In genomic region chr21:42463861-42464515, GRCh38 we compare ENCODE assay signal across 9 cellular contexts. TPM values are rescaled to one million over a fixed set of nuclear protein-coding genes. Genes with fewer than 3 reads are reported as not detected.
DNase-seq lines count a peak whose midpoint lies in the region; ATAC-seq, FAIRE-seq and TF ChIP-seq lines count a peak whose summit lies in the region.
"Had no signal": no experiment of that assay in that cellular context is flagged by ENCODE, and none has a peak within 500 bp of the region (broad histone marks: within the 10 kb centered on the region; RNA-seq: fewer than 3 reads in every experiment).

No MANE protein-coding gene starts in this region.

- CTCF ChIA-PET in activated CD4-positive, alpha-beta T cell treated with anti-CD3 and anti-CD28 coated beads, Interleukin-2, amount 10 ng/mL, durations not matched to agents 7 days and 5 days (lab: Charles Lee), result interaction anchor here (0.6 to 1.6 kb wide), 4 partner anchors 64 to 1360 kb away, joined by 3 to 6 read pairs (median 4); no protein-coding TSS in a partner anchor

- peak overlapping the region; percentile 78 to 91 for H3K27ac ChIP-seq in small intestine (ENCODE audit: low read depth in 1 of 2, low read length in 1 of 2)
- H3K27ac ChIP-seq: upper lobe of left lung had no signal

- H3K4me3 Mint-ChIP-seq in CD14-positive monocyte, result peak overlapping the region; percentile 59 to 82
- peak overlapping the region; percentile 5 for H3K4me3 Mint-ChIP-seq in activated CD4-positive, alpha-beta T cell treated with anti-CD3 and anti-CD28 coated beads, Interleukin-2, amount 10 ng/mL, durations not matched to agents 7 days and 5 days

- H3K9me3 ChIP-seq in small intestine (ENCODE audit: control insufficient read depth, low read depth), result no peaks in the 10 kb centered on the region
- H3K9me3 ChIP-seq: upper lobe of left lung had no signal

- POLR2A ChIA-PET in activated CD4-positive, alpha-beta T cell treated with anti-CD3 and anti-CD28 coated beads, Interleukin-2, amount 10 ng/mL, durations not matched to agents 7 days and 5 days (lab: Charles Lee), result no interaction called here

- peaks cover 41% of the 10 kb centered on the region for H3K4me1 Mint-ChIP-seq in CD14-positive monocyte
- H3K4me1 Mint-ChIP-seq in activated CD4-positive, alpha-beta T cell treated with anti-CD3 and anti-CD28 coated beads, Interleukin-2, amount 10 ng/mL, durations not matched to agents 7 days and 5 days, result peaks cover 69% of the 10 kb centered on the region

- no peaks in the 10 kb centered on the region for H3K27me3 ChIP-seq in small intestine (ENCODE audit: control insufficient read depth in 2 of 2, insufficient read depth in 2 of 2, low read length in 2 of 2)
- H3K27me3 ChIP-seq: upper lobe of left lung had no signal

- 51 to 62% (median 54%) methylated on average over 17 of the region's 17 CpGs for WGBS in small intestine, 3 donors

- DNase-seq in CD14-positive monocyte (ENCODE audit: low spot score) (peak; percentile 76), LNCaP clone FGC (ENCODE audit: low read depth) (peak; percentile 83), small intestine (peak; percentile 74), ecto neural progenitor cell (ENCODE audit: low spot score) (no peak), NCI-H2107 treated with DMSO at 0.1 percent for 48 hours (lab: John Stamatoyannopoulos, UW; ENCODE audit: unreplicated experiment) (no peak)
- peak; percentile 57 for DNase-seq in activated CD4-positive, alpha-beta T cell treated with anti-CD3 and anti-CD28 coated beads, Interleukin-2, amount 10 ng/mL, durations not matched to agents 7 days and 5 days
- peak; percentile 53 for DNase-seq in effector CD4-positive, alpha-beta T cell

- H3K36me3 Mint-ChIP-seq in CD14-positive monocyte, result no peaks in the 10 kb centered on the region
- peaks cover 8% of the 10 kb centered on the region for H3K36me3 Mint-ChIP-seq in activated CD4-positive, alpha-beta T cell treated with anti-CD3 and anti-CD28 coated beads, Interleukin-2, amount 10 ng/mL, durations not matched to agents 7 days and 5 days (ENCODE audit: low read depth)

- peaks cover 1 to 6% (median 3%) of the 10 kb centered on the region in 3 donors for H3K27me3 Mint-ChIP-seq in CD14-positive monocyte (ENCODE audit: low read depth in 3 of 3)
- H3K27me3 Mint-ChIP-seq in activated CD4-positive, alpha-beta T cell treated with anti-CD3 and anti-CD28 coated beads, Interleukin-2, amount 10 ng/mL, durations not matched to agents 7 days and 5 days, result peaks cover 8% of the 10 kb centered on the region

- H3K9me3 Mint-ChIP-seq in CD14-positive monocyte, result peaks cover 0 to 3% (median 0%) of the 10 kb centered on the region in 7 donors
- H3K9me3 Mint-ChIP-seq in activated CD4-positive, alpha-beta T cell treated with anti-CD3 and anti-CD28 coated beads, Interleukin-2, amount 10 ng/mL, durations not matched to agents 7 days and 5 days, result peaks cover 4% of the 10 kb centered on the region

- TF ChIP-seq CTCF in CD14-positive monocyte (IDR thresholded peaks at IDR 0.05) (no peak), LNCaP clone FGC (IDR thresholded peaks at IDR 0.05; ENCODE audit: control insufficient read depth, extremely low read depth, insufficient read depth) (no peak)

- no peak for ATAC-seq in HG03342 (IDR thresholded peaks at IDR 0.05; ENCODE audit: unreplicated experiment)

- intact Hi-C loops in CD14-positive monocyte (cut with micrococcal nuclease), result loop anchor here in 1 of 2 donors (10.0 kb wide), 1 partner anchor 649 kb away; no protein-coding TSS in a partner anchor

- H3K27ac Mint-ChIP-seq in CD14-positive monocyte, result peak overlapping the region; percentile 9 to 87 (median 82)
- H3K27ac Mint-ChIP-seq in activated CD4-positive, alpha-beta T cell treated with anti-CD3 and anti-CD28 coated beads, Interleukin-2, amount 10 ng/mL, durations not matched to agents 7 days and 5 days, result peak overlapping the region; percentile 86

- H3K4me1 ChIP-seq in small intestine (ENCODE audit: control insufficient read depth in 2 of 2, insufficient read depth in 1 of 2, low read depth in 1 of 2, low read length in 1 of 2), result peaks cover 26 to 30% of the 10 kb centered on the region in 2 donors

- H3K4me3 ChIP-seq in LNCaP clone FGC (ENCODE audit: low read depth, low read length), result no peak overlapping the region
- no peak overlapping the region for H3K4me3 ChIP-seq in small intestine (ENCODE audit: low read depth in 1 of 2, low read length in 2 of 2)
- H3K4me3 ChIP-seq: upper lobe of left lung had no signal

- no peak for FAIRE-seq in small intestine (lab: Jason Lieb, UNC)

- H3K36me3 ChIP-seq in small intestine (ENCODE audit: control insufficient read depth in 2 of 2, insufficient read depth in 2 of 2, low read length in 2 of 2), result no peaks in the 10 kb centered on the region
- H3K36me3 ChIP-seq: upper lobe of left lung had no signal

RNA-seq across cellular contexts. Expression of gene RSPH1, which starts 32.0 kb away (rescaled TPM):
- polyA plus RNA-seq in CD14-positive monocyte (not detected), small intestine (10 to 100 TPM in 2 of 3 donors, 1 to 10 TPM in 1; 3.8 to 14.1 (median 11.2) TPM)
- not detected for total RNA-seq in activated CD4-positive, alpha-beta T cell treated with anti-CD3 and anti-CD28 coated beads, Interleukin-2, amount 10 ng/mL, durations not matched to agents 7 days and 5 days

RNA-seq across cellular contexts. Expression of gene SLC37A1, which starts 49.7 kb away (rescaled TPM):
- polyA plus RNA-seq in CD14-positive monocyte, result 1 to 10 TPM; 2.7 to 4.3 TPM
- total RNA-seq in activated CD4-positive, alpha-beta T cell treated with anti-CD3 and anti-CD28 coated beads, Interleukin-2, amount 10 ng/mL, durations not matched to agents 7 days and 5 days, result 10 to 100 TPM; 19.2 to 20.2 TPM
- polyA plus RNA-seq in small intestine, result 10 to 100 TPM; 33.2 to 80.7 (median 42.0) TPM

Comparison
In these comparisons a context has a peak if more than half of its experiments do, and no peak if none do; other contexts are left out.
1. DNase-seq: peak in CD14-positive monocyte (single experiment), LNCaP clone FGC (single experiment), activated CD4-positive, alpha-beta T cell treated with anti-CD3 and anti-CD28 coated beads, Interleukin-2, amount 10 ng/mL, durations not matched to agents 7 days and 5 days (single experiment), effector CD4-positive, alpha-beta T cell (single experiment) and small intestine (single experiment); none in ecto neural progenitor cell (single experiment) and NCI-H2107 treated with DMSO at 0.1 percent for 48 hours (single experiment).
2. RNA of gene RSPH1, which starts 32.0 kb away (polyA plus RNA-seq): 3.8 to 14.1 TPM in small intestine; not detected in CD14-positive monocyte; every median in the first group is over 4 times any median in the second.
3. RNA of gene SLC37A1, which starts 49.7 kb away (polyA plus RNA-seq): 33.2 to 80.7 TPM in small intestine; 2.7 to 4.3 TPM in CD14-positive monocyte; every median in the first group is over 4 times any median in the second.